Comparison of ENCODE assay signal across 8 cellular contexts in the genomic region with DNA sequence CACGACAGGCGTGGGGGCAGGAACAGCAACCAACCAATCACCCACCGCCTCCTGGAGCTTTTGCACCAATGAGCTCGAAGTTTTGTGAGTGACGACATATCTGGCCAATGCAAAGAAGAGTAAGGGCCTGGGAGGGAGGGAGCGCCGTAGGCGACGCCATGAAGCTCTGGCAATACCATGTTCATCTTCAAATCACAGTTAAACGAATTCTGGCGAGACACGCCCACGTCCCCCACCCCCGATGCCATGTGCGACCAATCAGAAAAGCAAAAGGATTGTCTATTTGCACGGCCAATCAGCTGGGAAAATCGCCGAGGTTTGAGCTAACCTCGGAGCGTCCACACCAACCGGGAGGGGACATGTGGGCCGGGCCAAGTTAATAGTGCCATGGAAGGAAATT. TPM values are rescaled to one million over a fixed set of nuclear protein-coding genes. Genes with fewer than 3 reads are reported as not detected.
DNase-seq lines count a peak whose midpoint lies in the region; ATAC-seq, FAIRE-seq and TF ChIP-seq lines count a peak whose summit lies in the region.
"Not testable (repeated sequence)": the region's sequence is repeated elsewhere in the genome, so short reads cannot be mapped to it uniquely, and the experiment has no call there.

Gene ARL17B (minus strand): TSS at position 12 of the 400 bp plus-strand sequence. CDS start 3,369 bp downstream, outside the sequence.

- not testable (repeated sequence) for H3K9me2 ChIP-seq in SK-N-SH

- peak; percentile 84 for ATAC-seq in GM19455 (IDR thresholded peaks at IDR 0.05; ENCODE audit: unreplicated experiment)
- peak; percentile 91 for ATAC-seq in HG03039 (IDR thresholded peaks at IDR 0.05; ENCODE audit: unreplicated experiment)
- peak; percentile 97 to 99 for ATAC-seq in activated T-cell treated with anti-CD3 and anti-CD28 coated beads, Interleukin-2, amount 50 U/mL, for 4 hours
- ATAC-seq in naive thymus-derived CD8-positive, alpha-beta T cell, result peak; percentile 96 to 97

- H3K9me3 ChIP-seq in A673 (ENCODE audit: low read depth, low read length, poor library complexity, severe bottlenecking); SK-N-SH: not testable (repeated sequence)

- intact Hi-C loops in A673 (cut with micrococcal nuclease; ENCODE audit: unreplicated experiment), result not testable (repeated sequence)

- not testable (repeated sequence) for H4K20me1 ChIP-seq in SK-N-SH (ENCODE audit: insufficient read depth)

- BruUV-seq in A673 (replicated peaks; lab: Mats Ljungman, UMichigan), result not testable (repeated sequence)

- H3K36me3 ChIP-seq in A673 (ENCODE audit: insufficient read depth, low read length, poor library complexity, severe bottlenecking); SK-N-SH (replicated peaks in 1 of 2; ENCODE audit: control insufficient read depth in 1 of 2, insufficient read depth in 2 of 2, low read length in 1 of 2): not testable (repeated sequence)

- not testable (repeated sequence) for H3K9ac ChIP-seq in SK-N-SH

- TF ChIP-seq CTCF in A673 (conservative IDR thresholded peaks at IDR 0.05; ENCODE audit: low read depth, low read length); SK-N-SH (IDR thresholded peaks at IDR 0.05): not testable (repeated sequence)

- H3K4me1 ChIP-seq in A673 (ENCODE audit: insufficient read depth, low read length, poor library complexity, severe bottlenecking); SK-N-SH (ENCODE audit: control insufficient read depth in 1 of 2, insufficient read depth in 2 of 2, low read depth in 1 of 2, low read length in 1 of 2): not testable (repeated sequence)

- not testable (repeated sequence) for H3K79me2 ChIP-seq in SK-N-SH (ENCODE audit: insufficient read depth)

- H2AFZ ChIP-seq in SK-N-SH (ENCODE audit: low read depth), result not testable (repeated sequence)

- not testable (repeated sequence) for H3F3A ChIP-seq in SK-N-SH (replicated peaks; ENCODE audit: insufficient read depth)

- H3K27ac Mint-ChIP-seq in naive thymus-derived CD8-positive, alpha-beta T cell, result peak within 1 kb of the TSS in 1 of 10 donors; percentile 74

- TF ChIP-seq EP300 in SK-N-SH (IDR thresholded peaks at IDR 0.05; ENCODE audit: borderline replicate concordance in 1 of 2, low read depth in 1 of 2, low read length in 1 of 2), result not testable (repeated sequence)

- H3K36me3 Mint-ChIP-seq in activated T-cell treated with anti-CD3 and anti-CD28 coated beads, Interleukin-2, amount 50 U/mL, for 4 hours (ENCODE audit: insufficient read depth); naive thymus-derived CD8-positive, alpha-beta T cell: not testable (repeated sequence)

- H3K4me2 ChIP-seq in SK-N-SH, result not testable (repeated sequence)

- CTCF ChIA-PET in A673 (lab: Charles Lee); SK-N-SH (lab: Yijun Ruan, JAX): not testable (repeated sequence)

- H3K9me3 Mint-ChIP-seq in activated T-cell treated with anti-CD3 and anti-CD28 coated beads, Interleukin-2, amount 50 U/mL, for 4 hours; naive thymus-derived CD8-positive, alpha-beta T cell: not testable (repeated sequence)

- TF ChIP-seq RAD21 in SK-N-SH (IDR thresholded peaks at IDR 0.05; ENCODE audit: low read length), result not testable (repeated sequence)

- DNase-seq in A673 (ENCODE audit: low spot score); SK-N-SH: not testable (repeated sequence)
- peak; percentile 58 for DNase-seq in activated T-cell treated with anti-CD3 and anti-CD28 coated beads, Interleukin-2, amount 50 U/mL, for 4 hours
- DNase-seq in naive thymus-derived CD8-positive, alpha-beta T cell, result peak; percentile 38 to 97 (median 88)
- peak; percentile 64 for DNase-seq in stimulated activated CD8-positive, alpha-beta memory T cell treated with anti-CD3 and anti-CD28 coated beads, Interleukin-12 subunit alpha, Interleukin-12 subunit beta, amount 100 ng/mL, for 24 hours (ENCODE audit: extremely low read depth)

- POLR2A ChIA-PET in A673 (lab: Charles Lee; ENCODE audit: low non-redundant PET); SK-N-SH (lab: Yijun Ruan, JAX); naive thymus-derived CD8-positive, alpha-beta T cell (lab: Charles Lee): not testable (repeated sequence)

- not testable (repeated sequence) for H3K4me3 ChIP-seq in A673 (ENCODE audit: low read depth, low read length, poor library complexity, severe bottlenecking)
- peak within 1 kb of the TSS in 1 of 2 experiments; percentile 28; a peak in 1 of 4 replicates for H3K4me3 ChIP-seq in SK-N-SH (ENCODE audit: low read depth in 2 of 2, low read length in 1 of 2)

- H3K27me3 ChIP-seq in A673 (replicated peaks; ENCODE audit: insufficient read depth, low read depth, low read length, poor library complexity); SK-N-SH (ENCODE audit: insufficient read depth): not testable (repeated sequence)

- not testable (repeated sequence) for H3K4me3 Mint-ChIP-seq in activated T-cell treated with anti-CD3 and anti-CD28 coated beads, Interleukin-2, amount 50 U/mL, for 4 hours
- H3K4me3 Mint-ChIP-seq in naive thymus-derived CD8-positive, alpha-beta T cell, result peak within 1 kb of the TSS in 4 of 10 donors; percentile 39 to 69 (median 56)

- H3K4me1 Mint-ChIP-seq in activated T-cell treated with anti-CD3 and anti-CD28 coated beads, Interleukin-2, amount 50 U/mL, for 4 hours (ENCODE audit: low read depth); naive thymus-derived CD8-positive, alpha-beta T cell: not testable (repeated sequence)

- FAIRE-seq in endometrium (lab: Jason Lieb, UNC), result peak; percentile 100

- H3K27ac ChIP-seq in A673 (ENCODE audit: low read depth, low read length, poor library complexity, severe bottlenecking); SK-N-SH (ENCODE audit: low read depth in 2 of 2, low read length in 1 of 2): not testable (repeated sequence)

- H3K27me3 Mint-ChIP-seq in activated T-cell treated with anti-CD3 and anti-CD28 coated beads, Interleukin-2, amount 50 U/mL, for 4 hours (ENCODE audit: low read depth); naive thymus-derived CD8-positive, alpha-beta T cell: not testable (repeated sequence)

- WGBS in SK-N-SH (ENCODE audit: low lambda C conversion rate), result 0% methylated on average over 4 of the region's 22 CpGs

TF ChIP-seq in SK-N-SH, 30 proteins besides CTCF, POLR2A, EP300 and RAD21:
- TF ChIP-seq, protein P1, sequence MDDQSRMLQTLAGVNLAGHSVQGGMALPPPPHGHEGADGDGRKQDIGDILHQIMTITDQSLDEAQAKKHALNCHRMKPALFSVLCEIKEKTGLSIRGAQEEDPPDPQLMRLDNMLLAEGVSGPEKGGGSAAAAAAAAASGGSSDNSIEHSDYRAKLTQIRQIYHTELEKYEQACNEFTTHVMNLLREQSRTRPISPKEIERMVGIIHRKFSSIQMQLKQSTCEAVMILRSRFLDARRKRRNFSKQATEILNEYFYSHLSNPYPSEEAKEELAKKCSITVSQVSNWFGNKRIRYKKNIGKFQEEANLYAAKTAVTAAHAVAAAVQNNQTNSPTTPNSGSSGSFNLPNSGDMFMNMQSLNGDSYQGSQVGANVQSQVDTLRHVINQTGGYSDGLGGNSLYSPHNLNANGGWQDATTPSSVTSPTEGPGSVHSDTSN (IDR thresholded peaks at IDR 0.05), result peak; percentile 82

RNA-seq across cellular contexts. Expression of gene ARL17B, which starts in this region (rescaled TPM):
- total RNA-seq in A673 (2021), result 13.9 and 19.0 TPM in 2 replicates
- 2.9 and 3.0 TPM in 2 replicates for polyA plus RNA-seq in SK-N-SH (2012; rRNA removed)
- 3.6 and 4.1 TPM in 2 replicates for polyA plus RNA-seq in SK-N-SH (2012; cell fraction: cytosol; rRNA removed)
- 3.3 and 7.0 TPM in 2 replicates for polyA plus RNA-seq in SK-N-SH (2012; cell fraction: nucleus; rRNA removed)
- total RNA-seq in activated T-cell treated with anti-CD3 and anti-CD28 coated beads, Interleukin-2, amount 50 U/mL, for 4 hours, result 10 to 100 TPM in 2 of 3 donors, 1 to 10 TPM in 1; 7.9 to 17.2 (median 12.4) TPM
- total RNA-seq in naive thymus-derived CD8-positive, alpha-beta T cell, result 10 to 100 TPM; 19.4 to 30.3 TPM
- polyA plus RNA-seq in naive thymus-derived CD8-positive, alpha-beta T cell, result 10 to 100 TPM; 31.8 to 32.7 (median 32.4) TPM
